Comparison of ENCODE assay signal across 8 cellular contexts in the genomic region with DNA sequence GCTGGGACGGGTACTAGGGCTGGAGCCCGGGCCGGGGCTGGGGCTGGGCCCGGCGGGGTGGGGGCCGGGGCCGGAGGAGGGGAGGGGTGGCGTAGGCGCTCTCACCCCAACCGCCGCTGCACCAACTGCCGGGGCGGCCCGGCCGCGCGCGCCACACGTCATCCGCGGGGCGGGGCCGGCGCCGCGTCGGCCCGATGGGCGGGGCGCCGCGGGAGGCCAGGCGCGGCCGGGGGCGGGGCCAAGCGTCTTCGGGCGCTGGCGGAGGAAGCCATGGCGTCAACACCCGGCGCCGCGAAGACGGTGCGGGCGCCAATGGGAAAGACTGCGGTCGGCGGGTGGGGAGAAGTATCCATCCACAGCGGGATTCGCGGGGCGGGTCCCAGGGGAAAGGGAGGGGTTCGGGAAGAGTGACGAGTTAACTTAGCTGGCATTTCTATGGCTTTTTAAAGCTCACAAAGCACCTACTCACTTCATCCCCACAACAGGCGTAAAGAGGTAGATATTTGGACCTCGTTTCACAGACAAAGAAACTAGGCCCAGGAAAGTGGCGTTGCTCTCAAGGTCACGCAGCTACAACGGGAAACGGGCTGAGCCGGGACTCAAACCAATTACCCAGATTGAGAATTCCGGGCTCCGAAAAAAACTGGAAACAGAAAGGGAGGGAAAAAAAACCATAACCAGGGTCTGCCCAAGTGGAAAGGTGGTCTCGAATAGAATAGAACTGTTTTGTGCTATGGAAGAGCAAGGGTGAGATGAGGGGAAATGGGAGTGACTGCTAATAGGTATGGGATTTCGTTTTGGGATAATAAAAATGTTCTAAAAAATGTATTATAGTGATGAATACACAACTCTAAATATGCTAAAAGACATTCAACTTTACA. TPM values are rescaled to one million over a fixed set of nuclear protein-coding genes. Genes with fewer than 3 reads are reported as not detected.
DNase-seq lines count a peak whose midpoint lies in the region; ATAC-seq and FAIRE-seq lines count a peak whose summit lies in the region.

A gene with protein sequence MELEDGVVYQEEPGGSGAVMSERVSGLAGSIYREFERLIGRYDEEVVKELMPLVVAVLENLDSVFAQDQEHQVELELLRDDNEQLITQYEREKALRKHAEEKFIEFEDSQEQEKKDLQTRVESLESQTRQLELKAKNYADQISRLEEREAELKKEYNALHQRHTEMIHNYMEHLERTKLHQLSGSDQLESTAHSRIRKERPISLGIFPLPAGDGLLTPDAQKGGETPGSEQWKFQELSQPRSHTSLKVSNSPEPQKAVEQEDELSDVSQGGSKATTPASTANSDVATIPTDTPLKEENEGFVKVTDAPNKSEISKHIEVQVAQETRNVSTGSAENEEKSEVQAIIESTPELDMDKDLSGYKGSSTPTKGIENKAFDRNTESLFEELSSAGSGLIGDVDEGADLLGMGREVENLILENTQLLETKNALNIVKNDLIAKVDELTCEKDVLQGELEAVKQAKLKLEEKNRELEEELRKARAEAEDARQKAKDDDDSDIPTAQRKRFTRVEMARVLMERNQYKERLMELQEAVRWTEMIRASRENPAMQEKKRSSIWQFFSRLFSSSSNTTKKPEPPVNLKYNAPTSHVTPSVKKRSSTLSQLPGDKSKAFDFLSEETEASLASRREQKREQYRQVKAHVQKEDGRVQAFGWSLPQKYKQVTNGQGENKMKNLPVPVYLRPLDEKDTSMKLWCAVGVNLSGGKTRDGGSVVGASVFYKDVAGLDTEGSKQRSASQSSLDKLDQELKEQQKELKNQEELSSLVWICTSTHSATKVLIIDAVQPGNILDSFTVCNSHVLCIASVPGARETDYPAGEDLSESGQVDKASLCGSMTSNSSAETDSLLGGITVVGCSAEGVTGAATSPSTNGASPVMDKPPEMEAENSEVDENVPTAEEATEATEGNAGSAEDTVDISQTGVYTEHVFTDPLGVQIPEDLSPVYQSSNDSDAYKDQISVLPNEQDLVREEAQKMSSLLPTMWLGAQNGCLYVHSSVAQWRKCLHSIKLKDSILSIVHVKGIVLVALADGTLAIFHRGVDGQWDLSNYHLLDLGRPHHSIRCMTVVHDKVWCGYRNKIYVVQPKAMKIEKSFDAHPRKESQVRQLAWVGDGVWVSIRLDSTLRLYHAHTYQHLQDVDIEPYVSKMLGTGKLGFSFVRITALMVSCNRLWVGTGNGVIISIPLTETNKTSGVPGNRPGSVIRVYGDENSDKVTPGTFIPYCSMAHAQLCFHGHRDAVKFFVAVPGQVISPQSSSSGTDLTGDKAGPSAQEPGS (N-terminal part only) (minus strand): TSS at position 130 of the 881 bp plus-strand sequence. CDS start 212 bp downstream, outside the sequence.

- no peaks in the 10 kb centered on the region for H3K27me3 ChIP-seq in endocrine pancreas (ENCODE audit: control insufficient read depth, insufficient read depth, low read length)

- H3K4me3 ChIP-seq in endocrine pancreas (ENCODE audit: control insufficient read depth, insufficient read depth, low read length) = peak within 1 kb of the TSS; percentile 97

- H3K27me3 Mint-ChIP-seq in activated CD8-positive, alpha-beta memory T cell treated with anti-CD3 and anti-CD28 coated beads, Interleukin-2, amount 10 ng/mL, durations not matched to agents 7 days and 5 days = no peaks in the 10 kb centered on the region

- no peaks in the 10 kb centered on the region for H3K9me3 Mint-ChIP-seq in activated CD8-positive, alpha-beta memory T cell treated with anti-CD3 and anti-CD28 coated beads, Interleukin-2, amount 10 ng/mL, durations not matched to agents 7 days and 5 days (ENCODE audit: low read depth)

- no peaks in the 10 kb centered on the region for H3K36me3 ChIP-seq in endocrine pancreas (ENCODE audit: control insufficient read depth, insufficient read depth, low read length)

- peak; percentile 60 for ATAC-seq in GM21360 (IDR thresholded peaks at IDR 0.05; ENCODE audit: unreplicated experiment)
- ATAC-seq in activated CD8-positive, alpha-beta memory T cell treated with anti-CD3 and anti-CD28 coated beads, Interleukin-2, amount 10 ng/mL, durations not matched to agents 7 days and 5 days = peak; percentile 81

- peaks cover 49% of the 10 kb centered on the region for H3K4me1 Mint-ChIP-seq in activated CD8-positive, alpha-beta memory T cell treated with anti-CD3 and anti-CD28 coated beads, Interleukin-2, amount 10 ng/mL, durations not matched to agents 7 days and 5 days

- CTCF ChIA-PET in activated CD8-positive, alpha-beta memory T cell treated with anti-CD3 and anti-CD28 coated beads, Interleukin-2, amount 10 ng/mL, durations not matched to agents 7 days and 5 days (lab: Charles Lee) = interaction anchor here (0.8 to 2.7 kb wide), 9 partner anchors 10 to 338 kb away, joined by 3 to 19 read pairs (median 3); partner anchors contain the start of gene NME1

- H3K4me1 ChIP-seq in endocrine pancreas (ENCODE audit: control insufficient read depth, insufficient read depth, low read length) = peaks cover 6% of the 10 kb centered on the region

- peak within 1 kb of the TSS; percentile 98 for H3K27ac Mint-ChIP-seq in activated CD8-positive, alpha-beta memory T cell treated with anti-CD3 and anti-CD28 coated beads, Interleukin-2, amount 10 ng/mL, durations not matched to agents 7 days and 5 days

- DNase-seq in COLO668 (lab: John Stamatoyannopoulos, UW; ENCODE audit: unreplicated experiment) (peak; percentile 95), HTR-8/SVneo (ENCODE audit: insufficient read length, low spot score) (peak; percentile 97), NOMO-1 treated with DMSO at 0.1 percent for 48 hours (lab: John Stamatoyannopoulos, UW; ENCODE audit: unreplicated experiment) (peak; percentile 92), mesenteric fat pad (ENCODE audit: low spot score) (peak; percentile 99)
- DNase-seq in activated CD8-positive, alpha-beta memory T cell treated with anti-CD3 and anti-CD28 coated beads, Interleukin-2, amount 10 ng/mL, durations not matched to agents 7 days and 5 days = peak; percentile 93
- peak; percentile 74 for DNase-seq in stimulated activated CD8-positive, alpha-beta memory T cell treated with anti-CD3 and anti-CD28 coated beads, Interleukin-15, amount 100 ng/mL, for 1 hour (ENCODE audit: low read depth)

- peak within 1 kb of the TSS; percentile 99 for H3K9ac ChIP-seq in endocrine pancreas (ENCODE audit: control insufficient read depth, insufficient read depth, low read length)

- FAIRE-seq in HTR-8/SVneo (lab: Jason Lieb, UNC) = peak; percentile 94

- H3K4me3 Mint-ChIP-seq in activated CD8-positive, alpha-beta memory T cell treated with anti-CD3 and anti-CD28 coated beads, Interleukin-2, amount 10 ng/mL, durations not matched to agents 7 days and 5 days = peak within 1 kb of the TSS; percentile 94

- H3K36me3 Mint-ChIP-seq in activated CD8-positive, alpha-beta memory T cell treated with anti-CD3 and anti-CD28 coated beads, Interleukin-2, amount 10 ng/mL, durations not matched to agents 7 days and 5 days = peaks cover 1% of the 10 kb centered on the region

- H3K9me3 ChIP-seq in endocrine pancreas (ENCODE audit: control insufficient read depth, low read length) = no peaks in the 10 kb centered on the region

RNA-seq across cellular contexts. Expression of the gene that starts here (rescaled TPM):
- total RNA-seq in activated CD8-positive, alpha-beta memory T cell treated with anti-CD3 and anti-CD28 coated beads, Interleukin-2, amount 10 ng/mL, durations not matched to agents 7 days and 5 days = 10 to 100 TPM; 49.0 to 53.8 TPM
- 99.6 TPM for total RNA-seq in mesenteric fat pad

Comparison
In these comparisons a context has a peak if more than half of its experiments do, and no peak if none do; other contexts are left out.
1. Peak in every context shown above with its lines: DNase-seq, ATAC-seq and H3K4me3 ChIP-seq.